11 cellular contexts compared by ENCODE assay signal in genomic region chr3:156519758-156520162, GRCh38. TPM values are rescaled to one million over a fixed set of nuclear protein-coding genes. Genes with fewer than 3 reads are reported as not detected.
DNase-seq lines count a peak whose midpoint lies in the region; ATAC-seq lines count a peak whose summit lies in the region.
"Had no signal": no experiment of that assay in that cellular context is flagged by ENCODE, and none has a peak within 500 bp of the region (broad histone marks: within the 10 kb centered on the region; RNA-seq: fewer than 3 reads in every experiment).

No MANE protein-coding gene starts in this region.

- H3K27me3 ChIP-seq in mesenchymal stem cell (ENCODE audit: control insufficient read depth in 1 of 2, insufficient read depth in 1 of 2, low read length in 2 of 2), result no peaks in the 10 kb centered on the region

- no peak overlapping the region for H2AK5ac ChIP-seq in mesenchymal stem cell (ENCODE audit: low read length, severe bottlenecking)

- H3K4me3 ChIP-seq in mesenchymal stem cell (ENCODE audit: insufficient read depth in 1 of 2, low read depth in 1 of 2, low read length in 2 of 2), result no peak overlapping the region

- H3K4me2 ChIP-seq in mesenchymal stem cell (ENCODE audit: low read length, poor library complexity, severe bottlenecking), result no peak overlapping the region

- H2AFZ ChIP-seq in mesenchymal stem cell (ENCODE audit: low read depth, low read length), result no peak overlapping the region
- H2AFZ ChIP-seq: parathyroid adenoma had no signal

- H2BK12ac ChIP-seq in mesenchymal stem cell (ENCODE audit: low read length in 2 of 2), result no peak overlapping the region

- H3K79me1 ChIP-seq in mesenchymal stem cell (replicated peaks; ENCODE audit: low read length, poor library complexity, severe bottlenecking), result no peaks in the 10 kb centered on the region

- H3K4me3 Mint-ChIP-seq in activated CD8-positive, alpha-beta T cell treated with anti-CD3 and anti-CD28 coated beads, Interleukin-2, amount 10 ng/mL, durations not matched to agents 7 days and 5 days, result no peak overlapping the region

- H3K27ac ChIP-seq in mesenchymal stem cell (ENCODE audit: low read length, poor library complexity, severe bottlenecking), result no peak overlapping the region
- H3K27ac ChIP-seq: parathyroid adenoma had no signal

- no peaks in the 10 kb centered on the region for H3K9me3 ChIP-seq in mesenchymal stem cell (ENCODE audit: control insufficient read depth, low read length)

- H2BK15ac ChIP-seq in mesenchymal stem cell (ENCODE audit: low read depth, poor library complexity, severe bottlenecking), result no peak overlapping the region

- CTCF ChIA-PET in activated CD8-positive, alpha-beta T cell treated with anti-CD3 and anti-CD28 coated beads, Interleukin-2, amount 10 ng/mL, durations not matched to agents 7 days and 5 days (lab: Charles Lee), result interaction anchor here (1.2 to 2.9 kb wide), 2 partner anchors 10 to 25 kb away, joined by 3 to 19 read pairs; no protein-coding TSS in a partner anchor

- H3K36me3 Mint-ChIP-seq in activated CD8-positive, alpha-beta T cell treated with anti-CD3 and anti-CD28 coated beads, Interleukin-2, amount 10 ng/mL, durations not matched to agents 7 days and 5 days (ENCODE audit: low read depth), result peaks cover 16% of the 10 kb centered on the region

- no peak overlapping the region for H4K8ac ChIP-seq in mesenchymal stem cell (ENCODE audit: low read length)

- H4K91ac ChIP-seq in mesenchymal stem cell (ENCODE audit: low read length), result no peak overlapping the region

- no peak overlapping the region for H3K23ac ChIP-seq in mesenchymal stem cell (ENCODE audit: low read length in 2 of 2)

- H3K36me3 ChIP-seq in mesenchymal stem cell (ENCODE audit: control insufficient read depth in 1 of 2, insufficient read depth in 2 of 2, low read depth in 1 of 2, low read length in 2 of 2), result no peaks in the 10 kb centered on the region

- ATAC-seq in GM18867 (IDR thresholded peaks at IDR 0.05; ENCODE audit: unreplicated experiment) (peak; percentile 77), GM19455 (IDR thresholded peaks at IDR 0.05; ENCODE audit: unreplicated experiment) (peak; percentile 56), HG02973 (IDR thresholded peaks at IDR 0.05; ENCODE audit: unreplicated experiment) (peak; percentile 90)
- peak; percentile 42 for ATAC-seq in activated CD8-positive, alpha-beta T cell treated with anti-CD3 and anti-CD28 coated beads, Interleukin-2, amount 10 ng/mL, durations not matched to agents 7 days and 5 days

- no peak overlapping the region for H3K9ac ChIP-seq in mesenchymal stem cell (ENCODE audit: low read length)
- H3K9ac ChIP-seq: parathyroid adenoma had no signal

- peaks cover 16% of the 10 kb centered on the region for H3K4me1 Mint-ChIP-seq in activated CD8-positive, alpha-beta T cell treated with anti-CD3 and anti-CD28 coated beads, Interleukin-2, amount 10 ng/mL, durations not matched to agents 7 days and 5 days (ENCODE audit: low read depth)

- H3K27me3 Mint-ChIP-seq in activated CD8-positive, alpha-beta T cell treated with anti-CD3 and anti-CD28 coated beads, Interleukin-2, amount 10 ng/mL, durations not matched to agents 7 days and 5 days (ENCODE audit: low read depth), result peaks cover 35% of the 10 kb centered on the region

- H2BK120ac ChIP-seq in mesenchymal stem cell (ENCODE audit: low read depth, low read length), result no peak overlapping the region

- no peak overlapping the region for H3K4ac ChIP-seq in mesenchymal stem cell (ENCODE audit: low read depth in 1 of 2, low read length in 2 of 2)

- H3K4me1 ChIP-seq in mesenchymal stem cell (ENCODE audit: control insufficient read depth, insufficient read depth, low read depth, low read length), result peaks cover 2% of the 10 kb centered on the region

- WGBS in mesenchymal stem cell, result no CpG with 5 or more reads among the region's 1 CpG

- H3K18ac ChIP-seq in mesenchymal stem cell (ENCODE audit: low read depth in 1 of 2, low read length in 2 of 2), result no peak overlapping the region

- POLR2A ChIA-PET in activated CD8-positive, alpha-beta T cell treated with anti-CD3 and anti-CD28 coated beads, Interleukin-2, amount 10 ng/mL, durations not matched to agents 7 days and 5 days (lab: Charles Lee), result interaction anchor here (0.7 kb wide), 1 partner anchor 640 kb away, joined by 3 read pairs; the partner anchor contains the start of gene CCNL1

- no peak for DNase-seq in activated CD8-positive, alpha-beta T cell treated with anti-CD3 and anti-CD28 coated beads, Interleukin-2, amount 10 ng/mL, durations not matched to agents 7 days and 5 days
- no peak for DNase-seq in mesenchymal stem cell
- no peak for DNase-seq in RKO (ENCODE audit: low spot score)
- no peak for DNase-seq in cerebellum (ENCODE audit: low spot score)
- DNase-seq: DND-41, kidney glomerular epithelial cell, NCI-H524 had no signal

- H3K14ac ChIP-seq in mesenchymal stem cell (ENCODE audit: low read length in 2 of 2), result no peak overlapping the region

- H3K27ac Mint-ChIP-seq in activated CD8-positive, alpha-beta T cell treated with anti-CD3 and anti-CD28 coated beads, Interleukin-2, amount 10 ng/mL, durations not matched to agents 7 days and 5 days, result no peak overlapping the region

- H2BK5ac ChIP-seq in mesenchymal stem cell (ENCODE audit: low read depth, low read length, poor library complexity, severe bottlenecking), result no peak overlapping the region

- peaks cover 13% of the 10 kb centered on the region for H3K9me3 Mint-ChIP-seq in activated CD8-positive, alpha-beta T cell treated with anti-CD3 and anti-CD28 coated beads, Interleukin-2, amount 10 ng/mL, durations not matched to agents 7 days and 5 days (ENCODE audit: insufficient read depth)

RNA-seq across cellular contexts. Expression of gene SSR3, which starts 35.2 kb away (rescaled TPM):
- 100 to 1,000 TPM; 133 to 147 TPM for total RNA-seq in activated CD8-positive, alpha-beta T cell treated with anti-CD3 and anti-CD28 coated beads, Interleukin-2, amount 10 ng/mL, durations not matched to agents 7 days and 5 days
- 238 TPM for polyA plus RNA-seq in mesenchymal stem cell (2013, experiment 1 of 2)
- polyA plus RNA-seq in mesenchymal stem cell (2013, experiment 2 of 2), result 261 TPM
- 77.5 TPM for total RNA-seq in cerebellum
